9 cellular contexts compared by ENCODE assay signal in genomic region chr4:21692211-21692610, GRCh38.
"Had no signal": no experiment of that assay in that cellular context is flagged by ENCODE, and none has a peak within 500 bp of the region (broad histone marks: within the 10 kb centered on the region; RNA-seq: fewer than 3 reads in every experiment).

No MANE protein-coding gene starts in this region.

- H2AFZ ChIP-seq: GM23338 had no signal

- DNase-seq: H9, HCEC 1CT, IMR-90, KG1 had no signal

- H3K4me2 ChIP-seq: GM23338 had no signal

- ATAC-seq: GM23338, K562 had no signal

- FAIRE-seq: H1, H54, HTR-8/SVneo, K562 had no signal

- H3K4me3 ChIP-seq: GM23338, K562 had no signal
